ENCODE assay signal across 8 cellular contexts in the genomic region with DNA sequence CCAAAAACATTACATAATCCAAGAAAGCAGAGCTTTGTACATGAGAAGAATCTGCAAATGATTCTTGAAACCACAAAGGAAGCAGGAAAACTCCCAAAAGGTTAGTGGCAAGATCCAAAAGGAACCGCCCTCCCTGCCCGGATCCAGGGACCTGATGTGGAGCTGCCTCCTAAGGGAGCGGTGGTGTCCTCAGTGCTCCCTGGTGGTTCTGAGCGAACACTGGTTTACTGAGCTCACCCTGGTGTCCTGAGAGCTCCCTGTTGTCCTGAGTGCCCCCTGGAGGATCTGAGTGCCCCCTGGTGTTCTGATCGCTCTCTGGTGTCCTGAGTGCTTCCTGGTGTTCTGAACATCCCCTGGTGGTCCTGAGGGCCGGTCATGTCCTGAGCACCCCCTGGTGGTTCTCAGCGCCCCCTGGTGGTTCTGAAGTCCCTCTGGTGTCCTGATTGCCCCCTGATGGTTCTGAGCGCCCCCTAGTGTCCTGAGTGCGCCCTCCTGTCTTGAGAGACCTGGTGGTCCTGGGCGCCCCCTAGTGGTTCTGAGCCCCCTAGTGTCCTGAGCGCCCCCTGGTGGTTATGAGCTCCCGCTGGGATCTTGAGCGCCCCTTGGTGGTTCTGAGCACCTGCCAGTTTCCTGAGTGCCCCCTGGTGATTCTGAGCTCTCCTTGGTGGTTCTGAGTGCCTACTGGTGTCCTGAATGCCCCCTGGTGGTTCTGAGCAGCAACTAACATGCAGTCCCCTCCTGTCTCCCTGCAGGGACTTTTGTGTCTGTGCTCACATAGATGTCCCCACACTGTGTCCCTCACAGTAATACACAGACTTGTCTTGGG.
DNase-seq lines count a peak whose midpoint lies in the region; ATAC-seq and TF ChIP-seq lines count a peak whose summit lies in the region.

No MANE protein-coding gene starts in this region.

- TF ChIP-seq CTCF in choroid plexus epithelial cell (conservative IDR thresholded peaks at IDR 0.05; ENCODE audit: low read depth, low read length) (peak; percentile 38), omental fat pad (IDR thresholded peaks at IDR 0.05) (no peak)

- H3K4me1 ChIP-seq in HUES64 (ENCODE audit: insufficient read depth, low read length) = no peaks in the 10 kb centered on the region

- no peaks in the 10 kb centered on the region for H3K36me3 ChIP-seq in HUES64 (ENCODE audit: insufficient read depth, low read length)

- H3K27ac ChIP-seq in HUES64 (ENCODE audit: low read depth, low read length) = no peak overlapping the region

- peak overlapping the region; percentile 3; the same call in 1 of the 2 replicates for H3K4me3 ChIP-seq in HUES64 (ENCODE audit: low read length)
- no peak overlapping the region for H3K4me3 ChIP-seq in choroid plexus epithelial cell (ENCODE audit: low read depth, low read length)

- peaks cover 79% of the 10 kb centered on the region for H3K9me3 ChIP-seq in HUES64 (ENCODE audit: insufficient read depth, low read depth, low read length)

- 75% methylated on average over 13 of the region's 13 CpGs for WGBS in HUES64

- H3K27me3 ChIP-seq in HUES64 (ENCODE audit: insufficient read depth, low read length) = no peaks in the 10 kb centered on the region

- no peak overlapping the region for H3K9ac ChIP-seq in HUES64 (ENCODE audit: low read depth, low read length)

- peak; percentile 83 for ATAC-seq in GM19452 (IDR thresholded peaks at IDR 0.05; ENCODE audit: unreplicated experiment)
- ATAC-seq in omental fat pad (ENCODE audit: low FRiP score) = no peak
- ATAC-seq in HG02938 (IDR thresholded peaks at IDR 0.05; ENCODE audit: unreplicated experiment) = no peak

- in situ Hi-C loops in Caki2 (cut with HindIII; ENCODE audit: low pct_unique_long_range_greater_than_20kb, low sequenced_read_pairs) = no loop called here

- DNase-seq in Caki2 (ENCODE audit: low read depth) (peak; percentile 25), choroid plexus epithelial cell (ENCODE audit: low read depth) (peak; percentile 1), omental fat pad (ENCODE audit: low spot score) (peak; percentile 37), Ammon's horn (ENCODE audit: low spot score) (no peak)
- peak; percentile 82 for DNase-seq in activated CD4-positive, CD25-positive, alpha-beta regulatory T cell treated with anti-CD3 and anti-CD28 coated beads, Interleukin-2, amount 50 U/mL, for 16 hours (ENCODE audit: low read depth, low spot score)
